In genomic region chr19:588758-589692, GRCh38 we compare ENCODE assay signal across 10 cellular contexts. TPM values are rescaled to one million over a fixed set of nuclear protein-coding genes. Genes with fewer than 3 reads are reported as not detected.
DNase-seq lines count a peak whose midpoint lies in the region; ATAC-seq and TF ChIP-seq lines count a peak whose summit lies in the region.
"Had no signal": no experiment of that assay in that cellular context is flagged by ENCODE, and none has a peak within 500 bp of the region (broad histone marks: within the 10 kb centered on the region; RNA-seq: fewer than 3 reads in every experiment).

No MANE protein-coding gene starts in this region.

- no peak for TF ChIP-seq CTCF in nephron (IDR thresholded peaks at IDR 0.05; ENCODE audit: unreplicated experiment in 3 of 3)

- H3K36me3 Mint-ChIP-seq in activated T-helper 2 cell treated with anti-CD3 and anti-CD28 coated beads, Interferon-gamma antibody, Interleukin-2, Interleukin-4, amounts not matched to agents 10 μg/mL and 5 μg/mL and 100 μg/mL, durations not matched to agents 14 hours and 24 hours and 36 hours (ENCODE audit: low read depth): no peaks in the 10 kb centered on the region
- no peaks in the 10 kb centered on the region for H3K36me3 Mint-ChIP-seq in nephron (ENCODE audit: low read depth)

- H3K27ac Mint-ChIP-seq in activated T-helper 2 cell treated with anti-CD3 and anti-CD28 coated beads, Interferon-gamma antibody, Interleukin-2, Interleukin-4, amounts not matched to agents 10 μg/mL and 5 μg/mL and 100 μg/mL, durations not matched to agents 14 hours and 24 hours and 36 hours: no peak overlapping the region
- no peak overlapping the region for H3K27ac Mint-ChIP-seq in nephron

- intact Hi-C loops in activated T-helper 2 cell treated with anti-CD3 and anti-CD28 coated beads, Interferon-gamma antibody, Interleukin-2, Interleukin-4, amounts not matched to agents 10 μg/mL and 5 μg/mL and 100 μg/mL, durations not matched to agents 14 hours and 24 hours and 36 hours (cut with micrococcal nuclease): no loop called here

- no peak for ATAC-seq in HG03045 (IDR thresholded peaks at IDR 0.05; ENCODE audit: unreplicated experiment)
- ATAC-seq: gastroesophageal sphincter had no signal

- H3K4me1 Mint-ChIP-seq in activated T-helper 2 cell treated with anti-CD3 and anti-CD28 coated beads, Interferon-gamma antibody, Interleukin-2, Interleukin-4, amounts not matched to agents 10 μg/mL and 5 μg/mL and 100 μg/mL, durations not matched to agents 14 hours and 24 hours and 36 hours (ENCODE audit: low read depth): no peaks in the 10 kb centered on the region
- no peaks in the 10 kb centered on the region for H3K4me1 Mint-ChIP-seq in nephron

- no peaks in the 10 kb centered on the region for H3K9me3 Mint-ChIP-seq in activated T-helper 2 cell treated with anti-CD3 and anti-CD28 coated beads, Interferon-gamma antibody, Interleukin-2, Interleukin-4, amounts not matched to agents 10 μg/mL and 5 μg/mL and 100 μg/mL, durations not matched to agents 14 hours and 24 hours and 36 hours
- H3K9me3 Mint-ChIP-seq in nephron: no peaks in the 10 kb centered on the region

- DNase-seq in NCI-H1092 (lab: John Stamatoyannopoulos, UW) (peak; percentile 66), GM19238 (ENCODE audit: insufficient read length, low spot score) (no peak), NCI-H2107 (lab: John Stamatoyannopoulos, UW) (no peak), cerebellum (ENCODE audit: low spot score) (no peak)
- DNase-seq in activated T-helper 2 cell treated with anti-CD3 and anti-CD28 coated beads, Interferon-gamma antibody, Interleukin-2, Interleukin-4, amounts not matched to agents 10 μg/mL and 5 μg/mL and 100 μg/mL, durations not matched to agents 14 hours and 24 hours and 36 hours (ENCODE audit: low spot score): no peak
- DNase-seq: spleen had no signal

- peaks cover 13% of the 10 kb centered on the region for H3K27me3 Mint-ChIP-seq in activated T-helper 2 cell treated with anti-CD3 and anti-CD28 coated beads, Interferon-gamma antibody, Interleukin-2, Interleukin-4, amounts not matched to agents 10 μg/mL and 5 μg/mL and 100 μg/mL, durations not matched to agents 14 hours and 24 hours and 36 hours (ENCODE audit: low read depth)
- peaks cover 50% of the 10 kb centered on the region for H3K27me3 Mint-ChIP-seq in nephron (ENCODE audit: low read depth)

- H3K4me1 ChIP-seq in ES-I3 (ENCODE audit: insufficient read depth, low read length): peaks cover 3% of the 10 kb centered on the region; the same call in 1 of the 2 replicates

- peak overlapping the region; percentile 42 for H3K4me3 Mint-ChIP-seq in activated T-helper 2 cell treated with anti-CD3 and anti-CD28 coated beads, Interferon-gamma antibody, Interleukin-2, Interleukin-4, amounts not matched to agents 10 μg/mL and 5 μg/mL and 100 μg/mL, durations not matched to agents 14 hours and 24 hours and 36 hours (ENCODE audit: low read depth)
- peak overlapping the region; percentile 42 to 53 (median 44) for H3K4me3 Mint-ChIP-seq in nephron

- no peaks in the 10 kb centered on the region for H3K36me3 ChIP-seq in ES-I3 (ENCODE audit: insufficient read depth, low read length)
- H3K36me3 ChIP-seq: gastroesophageal sphincter, spleen had no signal

- H3K9ac ChIP-seq in ES-I3 (ENCODE audit: low read depth, low read length): peak overlapping the region; percentile 58; the same call in 1 of the 2 replicates

- H3K9me3 ChIP-seq in ES-I3 (ENCODE audit: control insufficient read depth, insufficient read depth, low read length): no peaks in the 10 kb centered on the region
- H3K9me3 ChIP-seq: spleen had no signal

RNA-seq across cellular contexts. Expression of gene HCN2, which starts 0.7 kb away (rescaled TPM):
- total RNA-seq in activated T-helper 2 cell treated with anti-CD3 and anti-CD28 coated beads, Interferon-gamma antibody, Interleukin-2, Interleukin-4, amounts not matched to agents 10 μg/mL and 5 μg/mL and 100 μg/mL, durations not matched to agents 14 hours and 24 hours and 36 hours: 0.52 and 0.64 TPM in 2 replicates
- total RNA-seq in cerebellum: 7.3 TPM

RNA-seq across cellular contexts. Expression of gene BSG, which starts 16.6 kb away (rescaled TPM):
- total RNA-seq in activated T-helper 2 cell treated with anti-CD3 and anti-CD28 coated beads, Interferon-gamma antibody, Interleukin-2, Interleukin-4, amounts not matched to agents 10 μg/mL and 5 μg/mL and 100 μg/mL, durations not matched to agents 14 hours and 24 hours and 36 hours: 300 and 304 TPM in 2 replicates
- total RNA-seq in cerebellum: 94.5 TPM

RNA-seq across cellular contexts. Expression of gene POLRMT, which starts 44.3 kb away (rescaled TPM):
- 90.1 and 94.7 TPM in 2 replicates for total RNA-seq in activated T-helper 2 cell treated with anti-CD3 and anti-CD28 coated beads, Interferon-gamma antibody, Interleukin-2, Interleukin-4, amounts not matched to agents 10 μg/mL and 5 μg/mL and 100 μg/mL, durations not matched to agents 14 hours and 24 hours and 36 hours
- 14.4 TPM for total RNA-seq in cerebellum

RNA-seq across cellular contexts. Expression of gene GZMM, which starts 45.2 kb away (rescaled TPM):
- total RNA-seq in activated T-helper 2 cell treated with anti-CD3 and anti-CD28 coated beads, Interferon-gamma antibody, Interleukin-2, Interleukin-4, amounts not matched to agents 10 μg/mL and 5 μg/mL and 100 μg/mL, durations not matched to agents 14 hours and 24 hours and 36 hours: 29.9 and 31.8 TPM in 2 replicates
- total RNA-seq in cerebellum: not detected

RNA-seq across cellular contexts. Expression of gene FGF22, which starts 50.7 kb away (rescaled TPM):
- not detected in 2 replicates for total RNA-seq in activated T-helper 2 cell treated with anti-CD3 and anti-CD28 coated beads, Interferon-gamma antibody, Interleukin-2, Interleukin-4, amounts not matched to agents 10 μg/mL and 5 μg/mL and 100 μg/mL, durations not matched to agents 14 hours and 24 hours and 36 hours
- total RNA-seq in cerebellum: not detected
